Comparison of ENCODE assay signal across 9 cellular contexts in genomic region chr12:124426594-124427550, GRCh38.
DNase-seq lines count a peak whose midpoint lies in the region; ATAC-seq and TF ChIP-seq lines count a peak whose summit lies in the region.
"Had no signal": no experiment of that assay in that cellular context is flagged by ENCODE, and none has a peak within 500 bp of the region (broad histone marks: within the 10 kb centered on the region; RNA-seq: fewer than 3 reads in every experiment).

No MANE protein-coding gene starts in this region.

- H3K27me3 Mint-ChIP-seq in progenitor cell of endocrine pancreas, result no peaks in the 10 kb centered on the region
- H3K27me3 Mint-ChIP-seq in activated T-helper 17 cell treated with anti-CD3 and anti-CD28 coated beads, Interleukin-2, amount 50 U/mL, for 72 hours, result no peaks in the 10 kb centered on the region

- H3K4me1 ChIP-seq in esophagus (ENCODE audit: control insufficient read depth in 2 of 2, insufficient read depth in 2 of 2, low read length in 1 of 2), result peaks cover 2 to 15% of the 10 kb centered on the region in 2 donors

- H3K9me3 ChIP-seq in esophagus (ENCODE audit: control insufficient read depth in 2 of 2, insufficient read depth in 1 of 2, low read depth in 1 of 2, low read length in 1 of 2), result no peaks in the 10 kb centered on the region

- no peak for TF ChIP-seq CTCF in progenitor cell of endocrine pancreas (IDR thresholded peaks at IDR 0.05; ENCODE audit: unreplicated experiment)

- H3K36me3 Mint-ChIP-seq in progenitor cell of endocrine pancreas (ENCODE audit: insufficient read depth), result peaks cover 5% of the 10 kb centered on the region
- peaks cover 57% of the 10 kb centered on the region for H3K36me3 Mint-ChIP-seq in activated T-helper 17 cell treated with anti-CD3 and anti-CD28 coated beads, Interleukin-2, amount 50 U/mL, for 72 hours (ENCODE audit: low read depth)

- H3K4me3 Mint-ChIP-seq in progenitor cell of endocrine pancreas (ENCODE audit: low read depth), result no peak overlapping the region
- no peak overlapping the region for H3K4me3 Mint-ChIP-seq in activated T-helper 17 cell treated with anti-CD3 and anti-CD28 coated beads, Interleukin-2, amount 50 U/mL, for 72 hours

- DNase-seq in DMS79 treated with DMSO at 0.1 percent for 48 hours (lab: John Stamatoyannopoulos, UW) (peak; percentile 30), NOMO-1 treated with dmso at 0.1 percent for 144 hours (lab: John Stamatoyannopoulos, UW; ENCODE audit: unreplicated experiment) (peak; percentile 65), progenitor cell of endocrine pancreas (ENCODE audit: low spot score, unreplicated experiment) (no peak), posterior vena cava (ENCODE audit: low spot score) (no peak), NCI-H2107 (lab: John Stamatoyannopoulos, UW) (no peak)
- DNase-seq: NCI-H1694 had no signal

- H3K27me3 ChIP-seq in esophagus (ENCODE audit: control insufficient read depth in 1 of 2, insufficient read depth in 2 of 2, low read length in 2 of 2), result no peaks in the 10 kb centered on the region

- no peak overlapping the region for H3K4me3 ChIP-seq in esophagus (ENCODE audit: low read depth in 1 of 2, low read length in 2 of 2)

- H3K9me3 Mint-ChIP-seq in progenitor cell of endocrine pancreas (ENCODE audit: low read depth), result no peaks in the 10 kb centered on the region
- no peaks in the 10 kb centered on the region for H3K9me3 Mint-ChIP-seq in activated T-helper 17 cell treated with anti-CD3 and anti-CD28 coated beads, Interleukin-2, amount 50 U/mL, for 72 hours

- H3K27ac Mint-ChIP-seq in progenitor cell of endocrine pancreas, result peak overlapping the region; percentile 41
- no peak overlapping the region for H3K27ac Mint-ChIP-seq in activated T-helper 17 cell treated with anti-CD3 and anti-CD28 coated beads, Interleukin-2, amount 50 U/mL, for 72 hours

- intact Hi-C loops in posterior vena cava (cut with DNase I), result no loop called here

- H3K36me3 ChIP-seq in esophagus (ENCODE audit: control insufficient read depth in 2 of 2, insufficient read depth in 2 of 2, low read length in 1 of 2), result peaks cover 8 to 35% of the 10 kb centered on the region in 2 donors

- WGBS in esophagus, 2 donors, result 78 to 81% methylated on average over 41 of the region's 41 CpGs

- H3K4me1 Mint-ChIP-seq in progenitor cell of endocrine pancreas (ENCODE audit: low read depth), result no peaks in the 10 kb centered on the region
- peaks cover 4% of the 10 kb centered on the region for H3K4me1 Mint-ChIP-seq in activated T-helper 17 cell treated with anti-CD3 and anti-CD28 coated beads, Interleukin-2, amount 50 U/mL, for 72 hours

- no peak for ATAC-seq in GM18861 (IDR thresholded peaks at IDR 0.05; ENCODE audit: unreplicated experiment)
- ATAC-seq in activated T-helper 17 cell treated with anti-CD3 and anti-CD28 coated beads, Interleukin-2, amount 50 U/mL, for 72 hours (replicated peaks), result no peak

- H3K27ac ChIP-seq in esophagus (ENCODE audit: low read depth in 2 of 2, low read length in 1 of 2), result peak overlapping the region; percentile 18 to 59

Comparison
In these comparisons a context has a peak if more than half of its experiments do, and no peak if none do; other contexts are left out.
1. DNase-seq: peak in DMS79 treated with DMSO at 0.1 percent for 48 hours (single experiment) and NOMO-1 treated with dmso at 0.1 percent for 144 hours (single experiment); none in progenitor cell of endocrine pancreas (single experiment), posterior vena cava (single experiment) and NCI-H2107 (single experiment).